12 cellular contexts compared by ENCODE assay signal in the genomic region with DNA sequence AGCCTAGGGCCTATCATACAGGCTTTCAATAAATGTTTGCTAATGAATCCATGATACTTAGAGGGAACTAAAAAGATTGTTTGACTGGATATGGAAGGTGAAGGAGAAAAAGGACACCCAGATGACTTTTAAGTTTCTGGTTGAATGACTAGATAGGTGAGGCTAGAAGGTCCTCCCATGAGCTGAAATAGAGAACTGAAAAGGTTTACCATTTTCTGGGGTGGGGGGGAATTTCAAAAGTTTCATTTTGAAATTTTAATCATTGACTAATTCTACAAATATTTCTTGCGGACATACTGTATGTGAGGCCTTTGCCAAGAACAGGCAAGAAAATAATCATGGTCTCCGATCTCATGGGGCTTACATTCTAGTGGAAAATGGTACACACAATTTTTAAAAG. TPM values are rescaled to one million over a fixed set of nuclear protein-coding genes. Genes with fewer than 3 reads are reported as not detected.
DNase-seq lines count a peak whose midpoint lies in the region; ATAC-seq and TF ChIP-seq lines count a peak whose summit lies in the region.
"Had no signal": no experiment of that assay in that cellular context is flagged by ENCODE, and none has a peak within 500 bp of the region (broad histone marks: within the 10 kb centered on the region; RNA-seq: fewer than 3 reads in every experiment).

No MANE protein-coding gene starts in this region.

- intact Hi-C loops in esophagus squamous epithelium (cut with DNase I) (no loop called here), aorta (cut with DNase I) (loop anchor here (5.0 kb wide), 1 partner anchor 68 kb away; no protein-coding TSS in a partner anchor)

- peaks cover 10 to 73% (median 12%) of the 10 kb centered on the region in 3 donors for H3K36me3 ChIP-seq in esophagus squamous epithelium
- H3K36me3 ChIP-seq in aorta (ENCODE audit: control insufficient read depth in 1 of 2, insufficient read depth in 2 of 2, low read length in 1 of 2) = peaks cover 0 to 4% of the 10 kb centered on the region in 2 donors
- peaks cover 0 to 69% (median 0%) of the 10 kb centered on the region in 3 donors for H3K36me3 ChIP-seq in tibial nerve

- peak overlapping the region in 8 of 10 donors; percentile 3 to 81 (median 30) for H3K27ac Mint-ChIP-seq in naive thymus-derived CD8-positive, alpha-beta T cell

- no peaks in the 10 kb centered on the region for H3K27me3 Mint-ChIP-seq in naive thymus-derived CD8-positive, alpha-beta T cell

- H3K27me3 ChIP-seq in esophagus squamous epithelium (no peaks in the 10 kb centered on the region), aorta (ENCODE audit: control insufficient read depth in 1 of 2, insufficient read depth in 2 of 2, low read length in 1 of 2) (no peaks in the 10 kb centered on the region), tibial nerve (no peaks in the 10 kb centered on the region)
- H3K27me3 ChIP-seq: spleen had no signal

- H3K4me3 ChIP-seq in esophagus squamous epithelium (no peak overlapping the region), aorta (ENCODE audit: low read length in 2 of 2) (no peak overlapping the region), tibial nerve (no peak overlapping the region)
- H3K4me3 ChIP-seq: SK-N-MC, spleen had no signal

- ATAC-seq in GM18868 (IDR thresholded peaks at IDR 0.05; ENCODE audit: unreplicated experiment) (peak; percentile 66), GM21526 (IDR thresholded peaks at IDR 0.05; ENCODE audit: low FRiP score, unreplicated experiment) (peak; percentile 52), HG03159 (IDR thresholded peaks at IDR 0.05; ENCODE audit: unreplicated experiment) (peak; percentile 71), aorta (ENCODE audit: low FRiP score) (no peak), GM18858 (IDR thresholded peaks at IDR 0.05; ENCODE audit: unreplicated experiment) (no peak)
- ATAC-seq in naive thymus-derived CD8-positive, alpha-beta T cell = no peak

- H3K27ac ChIP-seq in esophagus squamous epithelium (no peak overlapping the region), aorta (ENCODE audit: low read depth in 1 of 2, low read length in 2 of 2) (no peak overlapping the region), tibial nerve (no peak overlapping the region)
- H3K27ac ChIP-seq: SK-N-MC, spleen had no signal

- peaks cover 2 to 44% (median 12%) of the 10 kb centered on the region in 3 donors for H3K36me3 Mint-ChIP-seq in naive thymus-derived CD8-positive, alpha-beta T cell

- no peak overlapping the region for H3K4me3 Mint-ChIP-seq in naive thymus-derived CD8-positive, alpha-beta T cell

- POLR2A ChIA-PET in naive thymus-derived CD8-positive, alpha-beta T cell (lab: Charles Lee) = no interaction called here

- no peak for DNase-seq in naive thymus-derived CD8-positive, alpha-beta T cell
- DNase-seq in esophagus squamous epithelium (lab: John Stamatoyannopoulos, UW) = no peak
- no peak for DNase-seq in aorta
- no peak for DNase-seq in tibial nerve (ENCODE audit: low spot score in 2 of 2)
- DNase-seq: DMS79, NCI-H774, spleen had no signal

- 89 to 90% methylated on average over 2 of the region's 2 CpGs for WGBS in esophagus squamous epithelium, 2 donors
- WGBS in aorta, 2 donors = 82 to 84% methylated on average over 2 of the region's 2 CpGs
- WGBS in tibial nerve, 2 donors = 82 to 89% methylated on average over 2 of the region's 2 CpGs

- TF ChIP-seq POLR2A in esophagus squamous epithelium (IDR thresholded peaks at IDR 0.05) = no peak
- TF ChIP-seq POLR2A in tibial nerve (IDR thresholded peaks at IDR 0.05) = no peak

- H3K9me3 Mint-ChIP-seq in naive thymus-derived CD8-positive, alpha-beta T cell = peaks cover 0 to 8% (median 2%) of the 10 kb centered on the region in 9 donors

- TF ChIP-seq CTCF in esophagus squamous epithelium (IDR thresholded peaks at IDR 0.05) (no peak), tibial nerve (IDR thresholded peaks at IDR 0.05) (no peak)

- H3K4me1 ChIP-seq in esophagus squamous epithelium (no peaks in the 10 kb centered on the region), aorta (ENCODE audit: control insufficient read depth in 1 of 2, insufficient read depth in 2 of 2, low read length in 2 of 2) (no peaks in the 10 kb centered on the region), tibial nerve (no peaks in the 10 kb centered on the region)

- H3K4me1 Mint-ChIP-seq in naive thymus-derived CD8-positive, alpha-beta T cell = peaks cover 21 to 45% (median 29%) of the 10 kb centered on the region in 4 donors

- H3K9me3 ChIP-seq in esophagus squamous epithelium = no peaks in the 10 kb centered on the region
- no peaks in the 10 kb centered on the region for H3K9me3 ChIP-seq in aorta (ENCODE audit: control insufficient read depth, low read length)
- H3K9me3 ChIP-seq in tibial nerve = no peaks in the 10 kb centered on the region
- H3K9me3 ChIP-seq: spleen had no signal

- TF ChIP-seq EP300 in tibial nerve (IDR thresholded peaks at IDR 0.05) = no peak

RNA-seq across cellular contexts. Expression of gene ZBTB2, which starts 17.9 kb away (rescaled TPM):
- 10 to 100 TPM; 32.0 to 32.4 TPM for total RNA-seq in naive thymus-derived CD8-positive, alpha-beta T cell
- polyA plus RNA-seq in naive thymus-derived CD8-positive, alpha-beta T cell = 10 to 100 TPM; 12.3 to 18.8 (median 15.0) TPM
- total RNA-seq in esophagus squamous epithelium = 10 to 100 TPM in 1 of 4 donors, 1 to 10 TPM in 3; 4.2 to 11.3 (median 7.4) TPM
- total RNA-seq in aorta = 10 to 100 TPM; 10.4 to 14.0 TPM
- polyA plus RNA-seq in aorta = 1 to 10 TPM; 5.0 to 7.7 TPM
- total RNA-seq in tibial nerve = 10 to 100 TPM in 2 of 4 donors, 1 to 10 TPM in 2; 5.7 to 13.8 (median 10.2) TPM

RNA-seq across cellular contexts. Expression of gene RMND1, which starts 42.7 kb away (rescaled TPM):
- total RNA-seq in naive thymus-derived CD8-positive, alpha-beta T cell = 10 to 100 TPM; 16.0 to 18.3 TPM
- 10 to 100 TPM in 2 of 3 donors, 1 to 10 TPM in 1; 7.7 to 13.9 (median 10.7) TPM for polyA plus RNA-seq in naive thymus-derived CD8-positive, alpha-beta T cell
- total RNA-seq in esophagus squamous epithelium = 10 to 100 TPM in 3 of 4 donors, 1 to 10 TPM in 1; 4.6 to 25.9 (median 15.3) TPM
- total RNA-seq in aorta = 10 to 100 TPM; 23.8 to 24.4 TPM
- 10 to 100 TPM; 12.9 to 19.0 TPM for polyA plus RNA-seq in aorta
- total RNA-seq in tibial nerve = 10 to 100 TPM; 18.4 to 31.8 (median 27.0) TPM

Comparison
In these comparisons a context has a peak if more than half of its experiments do, and no peak if none do; other contexts are left out.
1. ATAC-seq: peak in GM18868 (single experiment), GM21526 (single experiment) and HG03159 (single experiment); none in naive thymus-derived CD8-positive, alpha-beta T cell (0 of 2), aorta (single experiment) and GM18858 (single experiment).